8 cellular contexts compared by ENCODE assay signal in the genomic region with DNA sequence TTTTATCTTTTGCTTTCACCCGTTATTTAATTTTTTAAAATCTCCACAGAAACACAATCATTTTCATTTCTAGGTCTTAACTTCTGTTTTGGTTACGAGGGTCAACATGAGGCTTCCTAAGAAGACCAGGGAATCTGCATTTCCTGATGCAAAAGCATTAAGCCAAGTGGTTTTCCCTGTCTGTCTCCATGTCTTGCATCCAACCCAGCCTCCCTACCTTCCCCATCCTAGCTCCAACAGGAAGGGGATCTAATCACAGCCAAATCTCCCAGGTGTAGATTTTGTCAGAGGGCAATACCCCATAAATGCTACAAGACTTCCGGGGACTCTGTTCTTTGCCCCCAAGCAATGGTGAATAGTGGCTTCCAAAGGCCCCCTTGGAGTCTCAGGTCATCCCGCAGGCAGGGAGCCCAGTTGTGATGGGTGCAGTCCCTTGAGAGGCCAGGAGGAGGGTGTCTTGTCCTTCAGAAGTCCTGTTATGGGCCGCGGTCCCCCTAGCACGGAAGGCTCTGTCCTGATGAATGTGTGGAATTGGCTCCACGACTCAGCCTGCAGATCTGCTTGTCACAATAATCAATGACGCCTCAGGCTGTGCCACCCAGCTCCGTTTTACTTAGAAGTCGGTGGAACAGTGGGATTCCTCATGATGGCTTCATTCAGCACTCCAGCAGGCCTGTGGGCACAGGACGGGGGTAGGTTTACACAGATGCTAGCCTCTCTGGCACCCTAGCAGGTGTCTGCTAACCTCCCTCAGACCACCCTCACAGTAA.
DNase-seq lines count a peak whose midpoint lies in the region; ATAC-seq and TF ChIP-seq lines count a peak whose summit lies in the region.

No MANE protein-coding gene starts in this region.

- intact Hi-C loops in Right ventricle myocardium superior (cut with DNase I) = no loop called here

- peaks cover 3% of the 10 kb centered on the region for H3K9me3 Mint-ChIP-seq in activated T-cell treated with anti-CD3 and anti-CD28 coated beads, Interleukin-2, amount 50 U/mL, for 24 hours

- TF ChIP-seq CTCF in retinal pigment epithelial cell (conservative IDR thresholded peaks at IDR 0.05; ENCODE audit: low read depth, low read length) = peak; percentile 76

- DNase-seq in SIG-M5 treated with dmso at 0.1 percent for 504 hours (lab: John Stamatoyannopoulos, UW; ENCODE audit: unreplicated experiment) (peak; percentile 62), SIG-M5 (lab: John Stamatoyannopoulos, UW) (no peak), NCI-H460 (ENCODE audit: extremely low read depth, low read depth) (peak; percentile 33), Right ventricle myocardium superior (peak; percentile 51), retinal pigment epithelial cell (ENCODE audit: low read depth) (no peak), NCI-H1105 (lab: John Stamatoyannopoulos, UW) (no peak)
- peak; percentile 40 for DNase-seq in activated T-cell treated with anti-CD3 and anti-CD28 coated beads, Interleukin-2, amount 50 U/mL, for 24 hours

- H3K27me3 Mint-ChIP-seq in activated T-cell treated with anti-CD3 and anti-CD28 coated beads, Interleukin-2, amount 50 U/mL, for 24 hours = peaks cover 23% of the 10 kb centered on the region

- H3K4me3 Mint-ChIP-seq in activated T-cell treated with anti-CD3 and anti-CD28 coated beads, Interleukin-2, amount 50 U/mL, for 24 hours = no peak overlapping the region

- H3K4me1 Mint-ChIP-seq in activated T-cell treated with anti-CD3 and anti-CD28 coated beads, Interleukin-2, amount 50 U/mL, for 24 hours (ENCODE audit: low read depth) = peaks cover 10% of the 10 kb centered on the region

- peak; percentile 85 for ATAC-seq in Right ventricle myocardium superior (ENCODE audit: poor library complexity)
- ATAC-seq in HG03571 (IDR thresholded peaks at IDR 0.05; ENCODE audit: unreplicated experiment) = no peak

- no peak overlapping the region for H3K27ac Mint-ChIP-seq in activated T-cell treated with anti-CD3 and anti-CD28 coated beads, Interleukin-2, amount 50 U/mL, for 24 hours

- H3K36me3 Mint-ChIP-seq in activated T-cell treated with anti-CD3 and anti-CD28 coated beads, Interleukin-2, amount 50 U/mL, for 24 hours (ENCODE audit: low read depth) = no peaks in the 10 kb centered on the region

- no peak overlapping the region for H3K4me3 ChIP-seq in retinal pigment epithelial cell (ENCODE audit: low read length)

Comparison
In these comparisons a context has a peak if more than half of its experiments do, and no peak if none do; other contexts are left out.
1. DNase-seq: peak in SIG-M5 treated with dmso at 0.1 percent for 504 hours (single experiment), NCI-H460 (single experiment), activated T-cell treated with anti-CD3 and anti-CD28 coated beads, Interleukin-2, amount 50 U/mL, for 24 hours (single experiment) and Right ventricle myocardium superior (single experiment); none in SIG-M5 (single experiment), retinal pigment epithelial cell (single experiment) and NCI-H1105 (single experiment).